10 cellular contexts compared by ENCODE assay signal in the genomic region with DNA sequence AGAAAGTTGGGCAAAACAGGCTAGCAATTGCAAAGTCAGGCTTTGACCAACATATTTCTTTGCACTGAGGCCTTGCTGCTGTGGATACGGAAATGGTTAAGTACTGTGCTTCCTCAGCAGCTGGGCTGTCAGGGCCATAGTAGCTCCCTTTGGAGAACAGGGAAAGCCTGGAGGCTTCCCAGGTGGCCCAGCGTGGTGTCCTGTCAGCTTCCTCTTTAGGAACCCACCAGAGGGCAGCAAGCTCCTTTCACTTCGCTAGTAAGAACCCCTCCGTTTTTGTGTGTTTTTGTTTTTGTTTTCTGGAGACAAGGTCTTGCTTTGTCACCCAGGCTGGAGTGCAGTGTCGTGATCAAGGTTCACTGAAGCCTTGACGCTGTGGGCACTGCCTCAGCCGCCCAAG. TPM values are rescaled to one million over a fixed set of nuclear protein-coding genes. Genes with fewer than 3 reads are reported as not detected.
DNase-seq lines count a peak whose midpoint lies in the region; ATAC-seq and TF ChIP-seq lines count a peak whose summit lies in the region.
"Had no signal": no experiment of that assay in that cellular context is flagged by ENCODE, and none has a peak within 500 bp of the region (broad histone marks: within the 10 kb centered on the region; RNA-seq: fewer than 3 reads in every experiment).

No MANE protein-coding gene starts in this region.

- H3K36me3 ChIP-seq in SJCRH30 = peaks cover 22% of the 10 kb centered on the region

- H3K4me3 ChIP-seq in AG04450 (ENCODE audit: low read depth, low read length) (no peak overlapping the region), SJCRH30 (no peak overlapping the region)
- H3K4me3 ChIP-seq: transverse colon had no signal

- H3K27me3 ChIP-seq in AG04450 (ENCODE audit: control insufficient read depth, insufficient read depth, low read length) (no peaks in the 10 kb centered on the region), SJCRH30 (no peaks in the 10 kb centered on the region), foreskin keratinocyte (no peaks in the 10 kb centered on the region)
- H3K27me3 ChIP-seq: transverse colon had no signal

- no peak overlapping the region for H3K27ac ChIP-seq in AG04450 (ENCODE audit: low read depth, low read length)
- H3K27ac ChIP-seq in SJCRH30 = no peak overlapping the region
- no peak overlapping the region for H3K27ac ChIP-seq in foreskin keratinocyte
- H3K27ac ChIP-seq: transverse colon had no signal

- ATAC-seq in foreskin keratinocyte (no peak), GM21529 (IDR thresholded peaks at IDR 0.05; ENCODE audit: unreplicated experiment) (no peak), GM19452 (IDR thresholded peaks at IDR 0.05; ENCODE audit: unreplicated experiment) (no peak)

- POLR2A ChIA-PET in AG04450 (lab: Yijun Ruan, JAX) = no interaction called here

- CTCF ChIA-PET in AG04450 (lab: Charles Lee) = interaction anchor here (0.5 to 1.8 kb wide), 18 partner anchors 9 to 308 kb away, joined by 3 to 9 read pairs (median 4); a partner anchor contains a TSS

- TF ChIP-seq CTCF in AG04450 (IDR thresholded peaks at IDR 0.05; ENCODE audit: low read depth, low read length) (peak; percentile 63), GM12872 (IDR thresholded peaks at IDR 0.05; ENCODE audit: insufficient read depth, low read depth, low read length) (peak; percentile 24; the same call in 1 of the 3 replicates), foreskin keratinocyte (conservative IDR thresholded peaks at IDR 0.05) (peak; percentile 63)

- DNase-seq in AG04450 (ENCODE audit: low read depth, low spot score) (no peak), SJCRH30 (peak; percentile 28 to 49), foreskin keratinocyte (no peak), DMS 273 (lab: John Stamatoyannopoulos, UW; ENCODE audit: unreplicated experiment) (no peak)
- no peak for DNase-seq in activated CD4-positive, alpha-beta T cell treated with anti-CD3 and anti-CD28 coated beads, Interleukin-2, amount 50 U/mL, for 4 hours
- DNase-seq: activated B cell treated with CpG ODN at 0.5 μM for 24 hours, transverse colon had no signal

- H3K9me3 ChIP-seq in AG04450 (ENCODE audit: control insufficient read depth, insufficient read depth, low read length) (no peaks in the 10 kb centered on the region), SJCRH30 (replicated peaks) (no peaks in the 10 kb centered on the region)
- H3K9me3 ChIP-seq: transverse colon had no signal

- H3K4me1 ChIP-seq in SJCRH30 (no peaks in the 10 kb centered on the region), foreskin keratinocyte (peaks cover 21% of the 10 kb centered on the region)

RNA-seq across cellular contexts. Expression of a gene that starts 1.7 kb away (rescaled TPM):
- 16.0 and 16.1 TPM in 2 replicates for polyA plus RNA-seq in AG04450 (2011; rRNA removed)
- 10.9 and 15.1 TPM in 2 replicates for polyA minus RNA-seq in AG04450 (2011; rRNA and poly(A)+ RNA removed)
- total RNA-seq in SJCRH30 (2014; rRNA removed; shearing (Covaris generic)) = 0.41 and 0.45 TPM in 2 replicates
- 44.5 and 52.1 TPM in 2 replicates for total RNA-seq in foreskin keratinocyte
- 40.7 and 48.0 TPM in 2 replicates for polyA plus RNA-seq in foreskin keratinocyte

RNA-seq across cellular contexts. Expression of a gene that starts 28.1 kb away (rescaled TPM):
- polyA plus RNA-seq in AG04450 (2011; rRNA removed) (57.7 and 76.1 TPM in 2 replicates), foreskin keratinocyte (128 and 139 TPM in 2 replicates)
- polyA minus RNA-seq in AG04450 (2011; rRNA and poly(A)+ RNA removed) = 36.9 and 44.4 TPM in 2 replicates
- total RNA-seq in SJCRH30 (2014; rRNA removed; shearing (Covaris generic)) = 28.9 and 32.3 TPM in 2 replicates
- total RNA-seq in foreskin keratinocyte = 90.2 and 95.1 TPM in 2 replicates

RNA-seq across cellular contexts. Expression of a gene that starts 58.1 kb away (rescaled TPM):
- polyA plus RNA-seq in AG04450 (2011; rRNA removed) (0.05 TPM in 1 of 2 replicates, not detected in the other), foreskin keratinocyte (not detected in 2 replicates)
- polyA minus RNA-seq in AG04450 (2011; rRNA and poly(A)+ RNA removed) = not detected in 2 replicates
- not detected in 2 replicates for total RNA-seq in SJCRH30 (2014; rRNA removed; shearing (Covaris generic))
- total RNA-seq in foreskin keratinocyte = not detected in 2 replicates
- total RNA-seq: activated B cell treated with CpG ODN at 0.5 μM for 24 hours had no signal

Comparison
In these comparisons a context has a peak if more than half of its experiments do, and no peak if none do; other contexts are left out.
1. DNase-seq: peak in SJCRH30 (2 of 2); none in AG04450 (single experiment), foreskin keratinocyte (0 of 2), DMS 273 (single experiment) and activated CD4-positive, alpha-beta T cell treated with anti-CD3 and anti-CD28 coated beads, Interleukin-2, amount 50 U/mL, for 4 hours (0 of 2).
2. RNA of a gene that starts 1.7 kb away (total RNA-seq): 44.5 to 52.1 TPM in foreskin keratinocyte; 0.41 to 0.45 TPM in SJCRH30; every median in the first group is over 10 times any median in the second.
3. Peak in every context shown above with its lines, with median percentiles within 50 percentile points of each other: CTCF ChIP-seq.